21 cellular contexts compared by ENCODE assay signal in genomic region chr7:44276571-44277101, GRCh38. TPM values are rescaled to one million over a fixed set of nuclear protein-coding genes. Genes with fewer than 3 reads are reported as not detected.
DNase-seq lines count a peak whose midpoint lies in the region; ATAC-seq and TF ChIP-seq lines count a peak whose summit lies in the region.
"Had no signal": no experiment of that assay in that cellular context is flagged by ENCODE, and none has a peak within 500 bp of the region (broad histone marks: within the 10 kb centered on the region; RNA-seq: fewer than 3 reads in every experiment).

No MANE protein-coding gene starts in this region.

- no peaks in the 10 kb centered on the region for H3K9me3 Mint-ChIP-seq in activated CD8-positive, alpha-beta T cell treated with anti-CD3 and anti-CD28 coated beads for 36 hours
- no peaks in the 10 kb centered on the region for H3K9me3 Mint-ChIP-seq in activated CD8-positive, alpha-beta T cell treated with anti-CD3 and anti-CD28 coated beads, Interleukin-2, amount 10 ng/mL, durations not matched to agents 7 days and 5 days (ENCODE audit: insufficient read depth)
- H3K9me3 Mint-ChIP-seq: activated naive CD8-positive, alpha-beta T cell treated with anti-CD3 and anti-CD28 coated beads, Interleukin-2, amount 50 U/mL, for 24 hours; central memory CD8-positive, alpha-beta T cell; HFFc6; T-helper 1 cell treated with Interleukin-12 subunit alpha and Interleukin-12 subunit beta and Interleukin-4 antibody, amounts not matched to agents 30 μg/mL and 1 μg/mL, for 36 hours had no signal

- CTCF ChIA-PET in activated CD8-positive, alpha-beta T cell treated with anti-CD3 and anti-CD28 coated beads for 36 hours (lab: Charles Lee), result no interaction called here
- CTCF ChIA-PET in activated CD8-positive, alpha-beta T cell treated with anti-CD3 and anti-CD28 coated beads, Interleukin-2, amount 10 ng/mL, durations not matched to agents 7 days and 5 days (lab: Charles Lee), result interaction anchor here (1.0 kb wide), 1 partner anchor 36 kb away, joined by 3 read pairs; no protein-coding TSS in a partner anchor

- H3K27me3 ChIP-seq in lower lobe of right lung (ENCODE audit: low read depth), result peaks cover 7% of the 10 kb centered on the region
- H3K27me3 ChIP-seq in tibial nerve, result no peaks in the 10 kb centered on the region
- H3K27me3 ChIP-seq: BLaER1 treated with 17β-estradiol and CSF1 and Interleukin-3, amounts not matched to agents 10 nM and 100 nM; upper lobe of left lung had no signal

- ATAC-seq in activated CD8-positive, alpha-beta T cell treated with anti-CD3 and anti-CD28 coated beads for 36 hours, result no peak
- no peak for ATAC-seq in activated CD8-positive, alpha-beta T cell treated with anti-CD3 and anti-CD28 coated beads, Interleukin-2, amount 10 ng/mL, durations not matched to agents 7 days and 5 days
- ATAC-seq in Right ventricle myocardium superior (ENCODE audit: poor library complexity), result no peak
- ATAC-seq in lower lobe of right lung, result no peak
- no peak for ATAC-seq in GM18870 (IDR thresholded peaks at IDR 0.05; ENCODE audit: unreplicated experiment)
- ATAC-seq in GM19023 (IDR thresholded peaks at IDR 0.05; ENCODE audit: unreplicated experiment), result no peak
- ATAC-seq: activated naive CD8-positive, alpha-beta T cell treated with anti-CD3 and anti-CD28 coated beads, Interleukin-2, amount 50 U/mL, for 24 hours had no signal

- peaks cover 4% of the 10 kb centered on the region for H3K4me1 Mint-ChIP-seq in activated CD8-positive, alpha-beta T cell treated with anti-CD3 and anti-CD28 coated beads for 36 hours (ENCODE audit: low read depth)
- H3K4me1 Mint-ChIP-seq in activated CD8-positive, alpha-beta T cell treated with anti-CD3 and anti-CD28 coated beads, Interleukin-2, amount 10 ng/mL, durations not matched to agents 7 days and 5 days (ENCODE audit: low read depth), result no peaks in the 10 kb centered on the region
- H3K4me1 Mint-ChIP-seq: central memory CD8-positive, alpha-beta T cell had no signal

- H3K27ac ChIP-seq in lower lobe of right lung, result no peak overlapping the region
- H3K27ac ChIP-seq in tibial nerve, result peak overlapping the region in 3 of 4 donors; percentile 37 to 80 (median 64)
- H3K27ac ChIP-seq: 22Rv1; BLaER1 treated with 17β-estradiol and CSF1 and Interleukin-3, amounts not matched to agents 10 nM and 100 nM; upper lobe of left lung had no signal

- H3K9me3 ChIP-seq in lower lobe of right lung (no peaks in the 10 kb centered on the region), tibial nerve (no peaks in the 10 kb centered on the region)
- H3K9me3 ChIP-seq: BLaER1 treated with 17β-estradiol and CSF1 and Interleukin-3, amounts not matched to agents 10 nM and 100 nM; upper lobe of left lung had no signal

- TF ChIP-seq CTCF in activated CD8-positive, alpha-beta T cell treated with anti-CD3 and anti-CD28 coated beads for 36 hours (IDR thresholded peaks at IDR 0.05), result no peak
- TF ChIP-seq CTCF in lower lobe of right lung (IDR thresholded peaks at IDR 0.05), result no peak
- TF ChIP-seq CTCF in tibial nerve (IDR thresholded peaks at IDR 0.05), result no peak

- no peak for TF ChIP-seq EP300 in tibial nerve (IDR thresholded peaks at IDR 0.05)

- no peak overlapping the region for H3K27ac Mint-ChIP-seq in activated CD8-positive, alpha-beta T cell treated with anti-CD3 and anti-CD28 coated beads for 36 hours
- H3K27ac Mint-ChIP-seq in activated CD8-positive, alpha-beta T cell treated with anti-CD3 and anti-CD28 coated beads, Interleukin-2, amount 10 ng/mL, durations not matched to agents 7 days and 5 days, result no peak overlapping the region
- H3K27ac Mint-ChIP-seq: activated naive CD8-positive, alpha-beta T cell treated with anti-CD3 and anti-CD28 coated beads, Interleukin-2, amount 50 U/mL, for 24 hours; HFFc6; progenitor cell of endocrine pancreas; T-helper 1 cell treated with Interleukin-12 subunit alpha and Interleukin-12 subunit beta and Interleukin-4 antibody, amounts not matched to agents 30 μg/mL and 1 μg/mL, for 36 hours had no signal

- H3K27me3 Mint-ChIP-seq in activated CD8-positive, alpha-beta T cell treated with anti-CD3 and anti-CD28 coated beads for 36 hours, result no peaks in the 10 kb centered on the region
- peaks cover 1% of the 10 kb centered on the region for H3K27me3 Mint-ChIP-seq in activated CD8-positive, alpha-beta T cell treated with anti-CD3 and anti-CD28 coated beads, Interleukin-2, amount 10 ng/mL, durations not matched to agents 7 days and 5 days (ENCODE audit: low read depth)
- H3K27me3 Mint-ChIP-seq: activated naive CD8-positive, alpha-beta T cell treated with anti-CD3 and anti-CD28 coated beads, Interleukin-2, amount 50 U/mL, for 24 hours had no signal

- H3K4me1 ChIP-seq in lower lobe of right lung (no peaks in the 10 kb centered on the region), tibial nerve (peaks cover 0 to 29% (median 5%) of the 10 kb centered on the region in 4 donors)
- H3K4me1 ChIP-seq: upper lobe of left lung had no signal

- H3K36me3 Mint-ChIP-seq in activated CD8-positive, alpha-beta T cell treated with anti-CD3 and anti-CD28 coated beads for 36 hours (ENCODE audit: low read depth), result no peaks in the 10 kb centered on the region
- no peaks in the 10 kb centered on the region for H3K36me3 Mint-ChIP-seq in activated CD8-positive, alpha-beta T cell treated with anti-CD3 and anti-CD28 coated beads, Interleukin-2, amount 10 ng/mL, durations not matched to agents 7 days and 5 days (ENCODE audit: low read depth)

- intact Hi-C loops in activated CD8-positive, alpha-beta T cell treated with anti-CD3 and anti-CD28 coated beads for 36 hours (cut with micrococcal nuclease), result no loop called here
- intact Hi-C loops in Right ventricle myocardium superior (cut with DNase I), result no loop called here
- intact Hi-C loops in lower lobe of right lung (cut with DNase I), result no loop called here

- POLR2A ChIA-PET in activated CD8-positive, alpha-beta T cell treated with anti-CD3 and anti-CD28 coated beads for 36 hours (lab: Charles Lee), result no interaction called here
- POLR2A ChIA-PET in activated CD8-positive, alpha-beta T cell treated with anti-CD3 and anti-CD28 coated beads, Interleukin-2, amount 10 ng/mL, durations not matched to agents 7 days and 5 days (lab: Charles Lee), result no interaction called here

- TF ChIP-seq POLR2A in tibial nerve (IDR thresholded peaks at IDR 0.05), result no peak

- H3K4me3 ChIP-seq in lower lobe of right lung (no peak overlapping the region), tibial nerve (no peak overlapping the region)
- H3K4me3 ChIP-seq: BLaER1 treated with 17β-estradiol and CSF1 and Interleukin-3, amounts not matched to agents 10 nM and 100 nM; upper lobe of left lung had no signal

- H3K36me3 ChIP-seq in lower lobe of right lung, result no peaks in the 10 kb centered on the region
- no peaks in the 10 kb centered on the region for H3K36me3 ChIP-seq in tibial nerve
- H3K36me3 ChIP-seq: BLaER1 treated with 17β-estradiol and CSF1 and Interleukin-3, amounts not matched to agents 10 nM and 100 nM; upper lobe of left lung had no signal

- no peak overlapping the region for H3K4me3 Mint-ChIP-seq in activated CD8-positive, alpha-beta T cell treated with anti-CD3 and anti-CD28 coated beads for 36 hours
- no peak overlapping the region for H3K4me3 Mint-ChIP-seq in activated CD8-positive, alpha-beta T cell treated with anti-CD3 and anti-CD28 coated beads, Interleukin-2, amount 10 ng/mL, durations not matched to agents 7 days and 5 days
- H3K4me3 Mint-ChIP-seq: activated naive CD8-positive, alpha-beta T cell treated with anti-CD3 and anti-CD28 coated beads, Interleukin-2, amount 50 U/mL, for 24 hours; central memory CD8-positive, alpha-beta T cell; HFFc6; T-helper 1 cell treated with Interleukin-12 subunit alpha and Interleukin-12 subunit beta and Interleukin-4 antibody, amounts not matched to agents 30 μg/mL and 1 μg/mL, for 36 hours had no signal

- 58 to 76% methylated on average over 13 to 17 of the region's 17 CpGs for WGBS in tibial nerve, 2 donors

- DNase-seq in activated CD8-positive, alpha-beta T cell treated with anti-CD3 and anti-CD28 coated beads for 36 hours, result peak; percentile 0
- DNase-seq in activated CD8-positive, alpha-beta T cell treated with anti-CD3 and anti-CD28 coated beads, Interleukin-2, amount 10 ng/mL, durations not matched to agents 7 days and 5 days, result no peak
- peak; percentile 36 for DNase-seq in Right ventricle myocardium superior
- DNase-seq in lower lobe of right lung, result peak; percentile 28
- no peak for DNase-seq in tibial nerve (ENCODE audit: low spot score in 2 of 2)
- no peak for DNase-seq in SKM-1 treated with dmso at 0.1 percent for 144 hours (lab: John Stamatoyannopoulos, UW; ENCODE audit: unreplicated experiment)
- DNase-seq: activated CD4-positive, CD25-positive, alpha-beta regulatory T cell; activated naive CD8-positive, alpha-beta T cell treated with anti-CD3 and anti-CD28 coated beads, Interleukin-2, amount 50 U/mL, for 24 hours; HFFc6; NCI-H2029; NCI-H510A treated with DMSO at 0.1 percent for 48 hours; SHP77; stimulated activated naive CD4-positive, alpha-beta T cell treated with Interleukin-2 at 50 U/mL for 16 hours had no signal

RNA-seq across cellular contexts. Expression of gene CAMK2B, which starts 48.8 kb away (rescaled TPM):
- 1 to 10 TPM in 1 of 2 experiments, under 1 TPM in 1; 0.97 to 1.9 TPM for total RNA-seq in activated CD8-positive, alpha-beta T cell treated with anti-CD3 and anti-CD28 coated beads for 36 hours
- total RNA-seq in activated CD8-positive, alpha-beta T cell treated with anti-CD3 and anti-CD28 coated beads, Interleukin-2, amount 10 ng/mL, durations not matched to agents 7 days and 5 days, result not detected
- total RNA-seq in Right ventricle myocardium superior (87.2 TPM), lower lobe of right lung (0.30 TPM), tibial nerve (10 to 100 TPM in 2 of 4 donors, 1 to 10 TPM in 2; 9.0 to 14.7 (median 10.9) TPM)

Comparison
In these comparisons a context has a peak if more than half of its experiments do, and no peak if none do; other contexts are left out.
1. DNase-seq: peak in activated CD8-positive, alpha-beta T cell treated with anti-CD3 and anti-CD28 coated beads for 36 hours (single experiment), Right ventricle myocardium superior (single experiment) and lower lobe of right lung (single experiment); none in activated CD8-positive, alpha-beta T cell treated with anti-CD3 and anti-CD28 coated beads, Interleukin-2, amount 10 ng/mL, durations not matched to agents 7 days and 5 days (single experiment), tibial nerve (0 of 2) and SKM-1 treated with dmso at 0.1 percent for 144 hours (single experiment).